In the genomic region with DNA sequence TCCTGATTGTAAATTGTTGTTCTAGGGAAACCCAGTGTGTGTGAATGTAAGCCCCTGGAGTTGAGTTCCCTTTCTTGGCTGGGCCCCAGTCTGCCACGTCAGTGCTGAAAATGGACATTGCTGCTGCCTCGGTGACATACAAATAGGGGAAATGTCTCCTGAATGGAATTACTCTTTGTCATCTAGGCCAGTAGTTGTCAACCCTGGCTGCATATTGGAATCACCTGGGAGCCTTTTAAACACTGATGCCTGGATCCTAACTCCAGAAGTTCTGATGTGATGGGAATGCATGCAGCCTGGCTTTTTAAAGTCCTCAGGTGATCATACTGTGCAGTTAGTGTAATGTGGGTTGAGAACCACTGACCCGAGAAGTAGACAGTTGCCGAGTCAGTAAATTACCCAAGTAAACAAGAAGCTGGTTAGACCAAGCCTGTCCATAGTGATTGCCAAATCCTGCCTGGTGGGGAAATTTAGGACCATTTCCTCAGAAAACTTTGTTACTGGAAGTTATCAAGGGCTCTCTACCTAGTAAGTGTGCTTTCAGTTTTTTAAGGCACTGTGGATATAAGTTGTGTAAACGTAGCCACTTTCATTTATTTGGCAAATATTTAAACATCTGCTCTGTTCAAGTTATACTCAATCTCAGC, we compare ENCODE assay signal across 1 cellular context.
TF ChIP-seq lines count a peak whose summit lies in the region.

No MANE protein-coding gene starts in this region.

TF ChIP-seq in HepG2, 621 proteins besides CTCF, POLR2A, EP300 and RAD21 (continued from another document and continues in another):
- TF ChIP-seq, protein P1, sequence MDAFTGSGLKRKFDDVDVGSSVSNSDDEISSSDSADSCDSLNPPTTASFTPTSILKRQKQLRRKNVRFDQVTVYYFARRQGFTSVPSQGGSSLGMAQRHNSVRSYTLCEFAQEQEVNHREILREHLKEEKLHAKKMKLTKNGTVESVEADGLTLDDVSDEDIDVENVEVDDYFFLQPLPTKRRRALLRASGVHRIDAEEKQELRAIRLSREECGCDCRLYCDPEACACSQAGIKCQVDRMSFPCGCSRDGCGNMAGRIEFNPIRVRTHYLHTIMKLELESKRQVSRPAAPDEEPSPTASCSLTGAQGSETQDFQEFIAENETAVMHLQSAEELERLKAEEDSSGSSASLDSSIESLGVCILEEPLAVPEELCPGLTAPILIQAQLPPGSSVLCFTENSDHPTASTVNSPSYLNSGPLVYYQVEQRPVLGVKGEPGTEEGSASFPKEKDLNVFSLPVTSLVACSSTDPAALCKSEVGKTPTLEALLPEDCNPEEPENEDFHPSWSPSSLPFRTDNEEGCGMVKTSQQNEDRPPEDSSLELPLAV (CRISPR knock-in tag; conservative IDR thresholded peaks at IDR 0.05; ENCODE audit: low read depth) = no peak
- no peak for TF ChIP-seq CCDC6 (CRISPR knock-in tag; IDR thresholded peaks at IDR 0.05)
- no peak for TF ChIP-seq SSRP1 (CRISPR knock-in tag; IDR thresholded peaks at IDR 0.05)
- TF ChIP-seq ZNF800 (CRISPR knock-in tag; IDR thresholded peaks at IDR 0.05) = no peak
- no peak for TF ChIP-seq RBM22 (optimal IDR thresholded peaks at IDR 0.05; ENCODE audit: low read length)
- TF ChIP-seq, protein P2, sequence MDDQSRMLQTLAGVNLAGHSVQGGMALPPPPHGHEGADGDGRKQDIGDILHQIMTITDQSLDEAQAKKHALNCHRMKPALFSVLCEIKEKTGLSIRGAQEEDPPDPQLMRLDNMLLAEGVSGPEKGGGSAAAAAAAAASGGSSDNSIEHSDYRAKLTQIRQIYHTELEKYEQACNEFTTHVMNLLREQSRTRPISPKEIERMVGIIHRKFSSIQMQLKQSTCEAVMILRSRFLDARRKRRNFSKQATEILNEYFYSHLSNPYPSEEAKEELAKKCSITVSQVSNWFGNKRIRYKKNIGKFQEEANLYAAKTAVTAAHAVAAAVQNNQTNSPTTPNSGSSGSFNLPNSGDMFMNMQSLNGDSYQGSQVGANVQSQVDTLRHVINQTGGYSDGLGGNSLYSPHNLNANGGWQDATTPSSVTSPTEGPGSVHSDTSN (CRISPR knock-in tag; IDR thresholded peaks at IDR 0.05; ENCODE audit: borderline replicate concordance) = no peak
- TF ChIP-seq HMG20B (CRISPR knock-in tag; conservative IDR thresholded peaks at IDR 0.05) = peak; percentile 53; the same call in 1 of the 2 replicates
- TF ChIP-seq BCL6 (CRISPR knock-in tag; IDR thresholded peaks at IDR 0.05) = peak; percentile 63; the same call in 1 of the 2 replicates
- TF ChIP-seq TCF7L2 (IDR thresholded peaks at IDR 0.05; ENCODE audit: low read depth, low read length) = no peak
- TF ChIP-seq SATB2 (CRISPR knock-in tag; IDR thresholded peaks at IDR 0.05) = no peak
- TF ChIP-seq ZNF138 (CRISPR knock-in tag; IDR thresholded peaks at IDR 0.05; ENCODE audit: low read depth) = no peak
- TF ChIP-seq ZFP90 (CRISPR knock-in tag; IDR thresholded peaks at IDR 0.05; ENCODE audit: borderline replicate concordance) = no peak
- TF ChIP-seq YY1 (IDR thresholded peaks at IDR 0.05; ENCODE audit: insufficient read depth, insufficient replicate concordance, low read depth, low read length) = no peak
- no peak for TF ChIP-seq MED13 (CRISPR knock-in tag; IDR thresholded peaks at IDR 0.05)
- no peak for TF ChIP-seq SIX1 (CRISPR knock-in tag; IDR thresholded peaks at IDR 0.05; ENCODE audit: borderline replicate concordance)
- TF ChIP-seq ZXDC (CRISPR knock-in tag; IDR thresholded peaks at IDR 0.05) = no peak
- no peak for TF ChIP-seq ZNF878 (CRISPR knock-in tag; IDR thresholded peaks at IDR 0.05)
- no peak for TF ChIP-seq GLI4 (CRISPR knock-in tag; IDR thresholded peaks at IDR 0.05; ENCODE audit: borderline replicate concordance)
- no peak for TF ChIP-seq ZNF124 (CRISPR knock-in tag; IDR thresholded peaks at IDR 0.05)
- TF ChIP-seq, protein P3, sequence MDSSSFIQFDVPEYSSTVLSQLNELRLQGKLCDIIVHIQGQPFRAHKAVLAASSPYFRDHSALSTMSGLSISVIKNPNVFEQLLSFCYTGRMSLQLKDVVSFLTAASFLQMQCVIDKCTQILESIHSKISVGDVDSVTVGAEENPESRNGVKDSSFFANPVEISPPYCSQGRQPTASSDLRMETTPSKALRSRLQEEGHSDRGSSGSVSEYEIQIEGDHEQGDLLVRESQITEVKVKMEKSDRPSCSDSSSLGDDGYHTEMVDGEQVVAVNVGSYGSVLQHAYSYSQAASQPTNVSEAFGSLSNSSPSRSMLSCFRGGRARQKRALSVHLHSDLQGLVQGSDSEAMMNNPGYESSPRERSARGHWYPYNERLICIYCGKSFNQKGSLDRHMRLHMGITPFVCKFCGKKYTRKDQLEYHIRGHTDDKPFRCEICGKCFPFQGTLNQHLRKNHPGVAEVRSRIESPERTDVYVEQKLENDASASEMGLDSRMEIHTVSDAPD (CRISPR knock-in tag; IDR thresholded peaks at IDR 0.05) = peak; percentile 86; the same call in 1 of the 2 replicates
- TF ChIP-seq TRIM22 (IDR thresholded peaks at IDR 0.05) = no peak
- TF ChIP-seq, protein P4, sequence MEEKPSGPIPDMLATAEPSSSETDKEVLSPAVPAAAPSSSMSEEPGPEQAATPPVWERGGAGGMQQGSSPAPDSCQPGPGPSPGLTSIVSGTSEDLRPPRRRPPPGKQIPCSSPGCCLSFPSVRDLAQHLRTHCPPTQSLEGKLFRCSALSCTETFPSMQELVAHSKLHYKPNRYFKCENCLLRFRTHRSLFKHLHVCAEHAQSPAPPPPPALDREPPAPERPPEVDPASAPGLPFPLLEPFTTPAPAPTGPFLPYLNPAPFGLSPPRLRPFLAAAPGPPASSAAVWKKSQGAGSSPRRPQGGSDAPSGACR (CRISPR knock-in tag; IDR thresholded peaks at IDR 0.05) = no peak
- TF ChIP-seq PAXIP1 (CRISPR knock-in tag; conservative IDR thresholded peaks at IDR 0.05) = peak; percentile 33; the same call in 1 of the 2 replicates
- no peak for TF ChIP-seq PLRG1 (conservative IDR thresholded peaks at IDR 0.05)
- peak; percentile 46; the same call in 1 of the 2 replicates for TF ChIP-seq NCOA2 (CRISPR knock-in tag; IDR thresholded peaks at IDR 0.05)
- no peak for TF ChIP-seq IRX3 (CRISPR knock-in tag; IDR thresholded peaks at IDR 0.05; ENCODE audit: borderline replicate concordance, low read depth)
- TF ChIP-seq KDM1A (CRISPR knock-in tag; IDR thresholded peaks at IDR 0.05) = 0 out of 2 replicates have a peak, but pooled peaks have one; percentile 7
- no peak for TF ChIP-seq MXD1 (CRISPR knock-in tag; IDR thresholded peaks at IDR 0.05)
- TF ChIP-seq ZFP41 (CRISPR knock-in tag; IDR thresholded peaks at IDR 0.05; ENCODE audit: borderline replicate concordance) = no peak
- TF ChIP-seq, protein P5, sequence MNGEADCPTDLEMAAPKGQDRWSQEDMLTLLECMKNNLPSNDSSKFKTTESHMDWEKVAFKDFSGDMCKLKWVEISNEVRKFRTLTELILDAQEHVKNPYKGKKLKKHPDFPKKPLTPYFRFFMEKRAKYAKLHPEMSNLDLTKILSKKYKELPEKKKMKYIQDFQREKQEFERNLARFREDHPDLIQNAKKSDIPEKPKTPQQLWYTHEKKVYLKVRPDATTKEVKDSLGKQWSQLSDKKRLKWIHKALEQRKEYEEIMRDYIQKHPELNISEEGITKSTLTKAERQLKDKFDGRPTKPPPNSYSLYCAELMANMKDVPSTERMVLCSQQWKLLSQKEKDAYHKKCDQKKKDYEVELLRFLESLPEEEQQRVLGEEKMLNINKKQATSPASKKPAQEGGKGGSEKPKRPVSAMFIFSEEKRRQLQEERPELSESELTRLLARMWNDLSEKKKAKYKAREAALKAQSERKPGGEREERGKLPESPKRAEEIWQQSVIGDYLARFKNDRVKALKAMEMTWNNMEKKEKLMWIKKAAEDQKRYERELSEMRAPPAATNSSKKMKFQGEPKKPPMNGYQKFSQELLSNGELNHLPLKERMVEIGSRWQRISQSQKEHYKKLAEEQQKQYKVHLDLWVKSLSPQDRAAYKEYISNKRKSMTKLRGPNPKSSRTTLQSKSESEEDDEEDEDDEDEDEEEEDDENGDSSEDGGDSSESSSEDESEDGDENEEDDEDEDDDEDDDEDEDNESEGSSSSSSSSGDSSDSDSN (CRISPR knock-in tag; IDR thresholded peaks at IDR 0.05) = no peak
- TF ChIP-seq SOX13 (IDR thresholded peaks at IDR 0.05) = no peak
- peak in 1 of 2 experiments; percentile 27; a peak in 1 of 4 replicates for TF ChIP-seq SOX13 (CRISPR knock-in tag; conservative IDR thresholded peaks at IDR 0.05 in 1 of 2, IDR thresholded peaks at IDR 0.05 in 1 of 2)
